15 cellular contexts compared by ENCODE assay signal in the genomic region with DNA sequence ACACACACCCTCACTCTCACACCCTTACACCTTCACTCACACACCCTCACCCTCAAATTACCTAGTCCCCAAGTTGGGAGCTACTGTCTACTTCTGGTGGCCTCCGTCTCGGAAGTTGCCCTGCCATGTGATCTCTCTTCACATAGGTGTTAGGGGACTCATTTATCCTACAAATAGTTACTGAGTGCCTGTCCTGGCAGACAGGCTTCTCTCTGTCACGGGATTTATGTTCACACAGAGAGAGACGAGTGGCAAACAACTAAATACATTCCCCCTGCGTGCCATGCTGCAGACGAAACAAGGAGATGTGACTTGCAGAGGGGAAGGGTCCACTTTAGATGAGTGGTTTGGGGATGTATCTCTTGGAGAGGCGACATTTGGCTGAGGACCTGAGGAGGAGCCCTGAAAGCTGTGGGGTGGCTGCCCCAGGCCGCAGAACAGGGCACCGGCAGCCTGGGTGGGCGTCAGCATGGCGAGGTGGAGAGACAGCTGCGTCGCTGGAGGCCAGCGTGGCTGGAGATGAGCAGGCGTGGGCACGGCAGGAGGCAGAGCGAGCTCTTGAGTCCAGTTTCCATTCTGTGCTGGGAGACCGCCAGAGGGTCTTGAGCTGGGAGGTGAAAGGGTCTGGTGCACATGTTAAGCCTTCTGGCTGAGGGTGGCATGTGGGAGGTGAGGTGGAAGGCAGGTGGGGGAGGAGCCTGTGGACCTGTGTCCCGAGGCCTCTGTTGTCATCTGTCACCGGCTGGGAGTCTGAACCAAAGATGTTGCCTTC. TPM values are rescaled to one million over a fixed set of nuclear protein-coding genes. Genes with fewer than 3 reads are reported as not detected.
DNase-seq lines count a peak whose midpoint lies in the region; ATAC-seq and TF ChIP-seq lines count a peak whose summit lies in the region.
"Had no signal": no experiment of that assay in that cellular context is flagged by ENCODE, and none has a peak within 500 bp of the region (broad histone marks: within the 10 kb centered on the region; RNA-seq: fewer than 3 reads in every experiment).

No MANE protein-coding gene starts in this region.

- H3K27me3 ChIP-seq in GM23338 (ENCODE audit: insufficient read depth) (no peaks in the 10 kb centered on the region), colonic mucosa (no peaks in the 10 kb centered on the region), neuronal stem cell (ENCODE audit: control insufficient read depth in 3 of 3, insufficient read depth in 3 of 3, low read depth in 1 of 3, low read length in 3 of 3) (no peaks in the 10 kb centered on the region)
- H3K27me3 ChIP-seq: right lobe of liver had no signal

- no peak overlapping the region for H3K18ac ChIP-seq in neuronal stem cell (ENCODE audit: low read length)

- no peak overlapping the region for H3K27ac ChIP-seq in GM23338 (ENCODE audit: low read depth)
- H3K27ac ChIP-seq in colonic mucosa, result no peak overlapping the region
- H3K27ac ChIP-seq in neuronal stem cell (replicated peaks; ENCODE audit: low read length), result no peak overlapping the region
- H3K27ac ChIP-seq: epithelial cell of prostate, right lobe of liver had no signal

- no peak overlapping the region for H4K8ac ChIP-seq in neuronal stem cell (ENCODE audit: low read depth, low read length)

- H2BK5ac ChIP-seq in neuronal stem cell (ENCODE audit: low read length), result no peak overlapping the region

- H3K27me3 Mint-ChIP-seq in activated CD4-positive, alpha-beta T cell treated with anti-CD3 and anti-CD28 coated beads, Interleukin-2, amount 10 ng/mL, durations not matched to agents 7 days and 5 days, result no peaks in the 10 kb centered on the region
- peaks cover 23% of the 10 kb centered on the region for H3K27me3 Mint-ChIP-seq in GM23338 (ENCODE audit: insufficient read depth, low read depth, poor library complexity)

- H3K79me1 ChIP-seq in neuronal stem cell (ENCODE audit: low read depth, low read length), result no peaks in the 10 kb centered on the region

- no peak for ATAC-seq in GM23338
- ATAC-seq in HG03521 (IDR thresholded peaks at IDR 0.05; ENCODE audit: unreplicated experiment), result no peak
- ATAC-seq: right lobe of liver had no signal

- TF ChIP-seq CTCF in GM23338 (conservative IDR thresholded peaks at IDR 0.05; ENCODE audit: low read depth in 2 of 2), result no peak
- TF ChIP-seq CTCF in colonic mucosa (IDR thresholded peaks at IDR 0.05), result no peak

- H3K4ac ChIP-seq in neuronal stem cell (ENCODE audit: low read length), result no peak overlapping the region

- peaks cover 38% of the 10 kb centered on the region for H3K4me1 Mint-ChIP-seq in activated CD4-positive, alpha-beta T cell treated with anti-CD3 and anti-CD28 coated beads, Interleukin-2, amount 10 ng/mL, durations not matched to agents 7 days and 5 days
- peaks cover 23% of the 10 kb centered on the region for H3K4me1 Mint-ChIP-seq in GM23338

- CTCF ChIA-PET in activated CD4-positive, alpha-beta T cell treated with anti-CD3 and anti-CD28 coated beads, Interleukin-2, amount 10 ng/mL, durations not matched to agents 7 days and 5 days (lab: Charles Lee), result interaction anchor here (1.5 to 1.9 kb wide), 2 partner anchors 14 to 17 kb away, joined by 4 read pairs; a partner anchor contains a TSS

- H3K9me3 ChIP-seq in colonic mucosa (no peaks in the 10 kb centered on the region), neuronal stem cell (replicated peaks in 1 of 2; ENCODE audit: control insufficient read depth in 2 of 2, insufficient read depth in 1 of 2, low read depth in 1 of 2, low read length in 2 of 2) (no peaks in the 10 kb centered on the region)
- H3K9me3 ChIP-seq: right lobe of liver had no signal

- no CpG with 5 or more reads among the region's 20 CpGs for WGBS in neuronal stem cell (ENCODE audit: extremely low coverage in 2 of 2, insufficient read length in 2 of 2, insufficient replicate concordance in 1 of 2), 2 donors

- H3K4me1 ChIP-seq in GM23338 (ENCODE audit: insufficient read depth), result no peaks in the 10 kb centered on the region
- peaks cover 8% of the 10 kb centered on the region for H3K4me1 ChIP-seq in colonic mucosa
- peaks cover 0 to 2% of the 10 kb centered on the region in 2 donors for H3K4me1 ChIP-seq in neuronal stem cell (ENCODE audit: control insufficient read depth in 2 of 2, insufficient read depth in 1 of 2, low read depth in 1 of 2, low read length in 2 of 2)

- no peaks in the 10 kb centered on the region for H3F3A ChIP-seq in GM23338 (replicated peaks; ENCODE audit: low read depth)

- intact Hi-C loops in colonic mucosa (cut with DNase I), result no loop called here

- no peaks in the 10 kb centered on the region for H3K9me2 ChIP-seq in GM23338 (ENCODE audit: insufficient read depth)

- H3K36me3 Mint-ChIP-seq in activated CD4-positive, alpha-beta T cell treated with anti-CD3 and anti-CD28 coated beads, Interleukin-2, amount 10 ng/mL, durations not matched to agents 7 days and 5 days (ENCODE audit: low read depth), result peaks cover 65% of the 10 kb centered on the region
- peaks cover 64% of the 10 kb centered on the region for H3K36me3 Mint-ChIP-seq in GM23338 (ENCODE audit: low read depth)

- peak overlapping the region; percentile 37 for H3K23ac ChIP-seq in neuronal stem cell (ENCODE audit: low read depth, low read length, poor library complexity)

- no peak overlapping the region for H3K4me3 ChIP-seq in GM23338
- no peak overlapping the region for H3K4me3 ChIP-seq in colonic mucosa
- no peak overlapping the region for H3K4me3 ChIP-seq in neuronal stem cell (ENCODE audit: low read length in 2 of 2)
- H3K4me3 ChIP-seq: right lobe of liver had no signal

- no peak for DNase-seq in activated CD4-positive, alpha-beta T cell treated with anti-CD3 and anti-CD28 coated beads, Interleukin-2, amount 10 ng/mL, durations not matched to agents 7 days and 5 days
- DNase-seq in activated CD4-positive, alpha-beta T cell treated with anti-CD3 and anti-CD28 coated beads for 1 hour, result no peak
- DNase-seq in GM23338 (ENCODE audit: low spot score) (no peak), colonic mucosa (peak; percentile 15), neuronal stem cell (ENCODE audit: low spot score) (no peak), NCI-H1417 (lab: John Stamatoyannopoulos, UW) (no peak), midbrain (lab: John Stamatoyannopoulos, UW) (no peak)
- DNase-seq: activated CD4-positive, alpha-beta T cell treated with anti-CD3 and anti-CD28 coated beads for 48 hours; COR-L47; RPMI8226; stimulated activated CD4-positive, alpha-beta T cell treated with anti-CD3 and anti-CD28 coated beads, Interleukin-2, amount 100 ng/mL, for 24 hours; T-helper 9 cell had no signal

- H3K36me3 ChIP-seq in GM23338 (ENCODE audit: insufficient read depth) (peaks cover 10% of the 10 kb centered on the region; the same call in 1 of the 2 replicates), colonic mucosa (no peaks in the 10 kb centered on the region), neuronal stem cell (replicated peaks in 1 of 2; ENCODE audit: control insufficient read depth in 2 of 2, insufficient read depth in 2 of 2, low read length in 2 of 2) (peaks cover 18 to 93% of the 10 kb centered on the region in 2 donors)

- no peak overlapping the region for H2BK12ac ChIP-seq in neuronal stem cell (ENCODE audit: low read length)

- H3K4me2 ChIP-seq in GM23338 (no peak overlapping the region), neuronal stem cell (ENCODE audit: insufficient read depth, low read length, poor library complexity, severe bottlenecking) (no peak overlapping the region)

- no peak overlapping the region for H2BK15ac ChIP-seq in neuronal stem cell (ENCODE audit: low read length)

- no peaks in the 10 kb centered on the region for H3K9me3 Mint-ChIP-seq in activated CD4-positive, alpha-beta T cell treated with anti-CD3 and anti-CD28 coated beads, Interleukin-2, amount 10 ng/mL, durations not matched to agents 7 days and 5 days
- H3K9me3 Mint-ChIP-seq in GM23338, result no peaks in the 10 kb centered on the region

- no peak overlapping the region for H3K14ac ChIP-seq in neuronal stem cell (ENCODE audit: low read length)

- H3K4me3 Mint-ChIP-seq in activated CD4-positive, alpha-beta T cell treated with anti-CD3 and anti-CD28 coated beads, Interleukin-2, amount 10 ng/mL, durations not matched to agents 7 days and 5 days, result no peak overlapping the region
- H3K4me3 Mint-ChIP-seq in GM23338, result no peak overlapping the region

- H2AFZ ChIP-seq in GM23338, result no peak overlapping the region
- H2AFZ ChIP-seq in neuronal stem cell (ENCODE audit: low read length), result no peak overlapping the region

- POLR2A ChIA-PET in activated CD4-positive, alpha-beta T cell treated with anti-CD3 and anti-CD28 coated beads, Interleukin-2, amount 10 ng/mL, durations not matched to agents 7 days and 5 days (lab: Charles Lee), result no interaction called here

- peak overlapping the region; percentile 67 for H3K27ac Mint-ChIP-seq in activated CD4-positive, alpha-beta T cell treated with anti-CD3 and anti-CD28 coated beads, Interleukin-2, amount 10 ng/mL, durations not matched to agents 7 days and 5 days
- peak overlapping the region; percentile 57; the same call in 1 of the 2 replicates for H3K27ac Mint-ChIP-seq in GM23338

- no peak overlapping the region for H4K91ac ChIP-seq in neuronal stem cell (ENCODE audit: low read depth, low read length, poor library complexity)

- H2BK120ac ChIP-seq in neuronal stem cell (ENCODE audit: low read depth, low read length), result no peak overlapping the region

- no peaks in the 10 kb centered on the region for H3K79me2 ChIP-seq in GM23338 (replicated peaks; ENCODE audit: insufficient read depth)

- peaks cover 10% of the 10 kb centered on the region for H4K20me1 ChIP-seq in GM23338 (replicated peaks; ENCODE audit: insufficient read depth)

- no peak overlapping the region for H2AK5ac ChIP-seq in neuronal stem cell (ENCODE audit: low read depth, low read length)

- H3K9ac ChIP-seq in colonic mucosa (ENCODE audit: low read depth in 2 of 2, low read length in 2 of 2) (no peak overlapping the region), neuronal stem cell (ENCODE audit: low read depth, low read length, poor library complexity) (peak overlapping the region; percentile 45)

RNA-seq across cellular contexts. Expression of a gene that starts 17.2 kb away (rescaled TPM):
- 100 to 1,000 TPM in 1 of 2 experiments, 10 to 100 TPM in 1; 81.4 to 102 TPM for total RNA-seq in activated CD4-positive, alpha-beta T cell treated with anti-CD3 and anti-CD28 coated beads, Interleukin-2, amount 10 ng/mL, durations not matched to agents 7 days and 5 days
- 60.9 and 71.6 TPM in 2 replicates for total RNA-seq in GM23338 (2014; rRNA removed; shearing (Covaris generic))
- 235 and 241 TPM in 2 replicates for polyA plus RNA-seq in GM23338 (2016; fragmentation: Nextera tagmentation; extraction: Ambion mirVana)
- total RNA-seq in colonic mucosa, result 100 to 1,000 TPM; 140 to 166 TPM
- polyA plus RNA-seq in neuronal stem cell (2013, experiment 1 of 2), result 158 TPM
- 158 TPM for polyA plus RNA-seq in neuronal stem cell (2013, experiment 2 of 2)

RNA-seq across cellular contexts. Expression of a gene that starts 22.5 kb away (rescaled TPM):
- 10 to 100 TPM; 25.8 to 26.9 TPM for total RNA-seq in activated CD4-positive, alpha-beta T cell treated with anti-CD3 and anti-CD28 coated beads, Interleukin-2, amount 10 ng/mL, durations not matched to agents 7 days and 5 days
- total RNA-seq in GM23338 (2014; rRNA removed; shearing (Covaris generic)), result 0.07 TPM in 1 of 2 replicates, not detected in the other
- not detected in 2 replicates for polyA plus RNA-seq in GM23338 (2016; fragmentation: Nextera tagmentation; extraction: Ambion mirVana)
- total RNA-seq in colonic mucosa, result 1 to 10 TPM; 1.1 to 3.1 TPM
- polyA plus RNA-seq in neuronal stem cell (2013, experiment 1 of 2), result 0.50 TPM
- polyA plus RNA-seq in neuronal stem cell (2013, experiment 2 of 2), result 0.43 TPM

Comparison
In these comparisons a context has a peak if more than half of its experiments do, and no peak if none do; other contexts are left out.
1. RNA of a gene that starts 22.5 kb away (total RNA-seq): 25.8 to 26.9 TPM in activated CD4-positive, alpha-beta T cell treated with anti-CD3 and anti-CD28 coated beads, Interleukin-2, amount 10 ng/mL, durations not matched to agents 7 days and 5 days; 1.1 to 3.1 TPM in colonic mucosa and 0.07 TPM in GM23338; every median in the first group is over 4 times any median in the second.